21 cellular contexts compared by ENCODE assay signal in genomic region chr3:149411583-149411982, GRCh38. TPM values are rescaled to one million over a fixed set of nuclear protein-coding genes. Genes with fewer than 3 reads are reported as not detected.
DNase-seq lines count a peak whose midpoint lies in the region; ATAC-seq, FAIRE-seq and TF ChIP-seq lines count a peak whose summit lies in the region.
"Had no signal": no experiment of that assay in that cellular context is flagged by ENCODE, and none has a peak within 500 bp of the region (broad histone marks: within the 10 kb centered on the region; RNA-seq: fewer than 3 reads in every experiment).

No MANE protein-coding gene starts in this region.

- no peak overlapping the region for H4K5ac ChIP-seq in IMR-90 (ENCODE audit: low read depth, low read length)

- H3K14ac ChIP-seq in IMR-90 (replicated peaks; ENCODE audit: low read depth, low read length) = no peak overlapping the region

- no peak overlapping the region for H4K91ac ChIP-seq in IMR-90 (ENCODE audit: insufficient read depth, low read depth, low read length)

- no peak overlapping the region for H3K27ac Mint-ChIP-seq in astrocyte (ENCODE audit: unreplicated experiment)
- H3K27ac Mint-ChIP-seq in stimulated activated effector memory CD8-positive, alpha-beta T cell treated with anti-CD3 and anti-CD28 coated beads, Interleukin-12 subunit alpha, Interleukin-12 subunit beta, amount 100 ng/mL, for 72 hours = no peak overlapping the region
- H3K27ac Mint-ChIP-seq: CD14-positive monocyte; CD4-positive, alpha-beta memory T cell; GM23338; IgD-negative memory B cell had no signal

- intact Hi-C loops in IMR-90 (cut with micrococcal nuclease) = no loop called here

- no peak for TF ChIP-seq CTCF in IMR-90 (conservative IDR thresholded peaks at IDR 0.05; ENCODE audit: low read depth, low read length)
- no peak for TF ChIP-seq CTCF in astrocyte (IDR thresholded peaks at IDR 0.05; ENCODE audit: insufficient read depth, low read depth, low read length)

- no peak overlapping the region for H2AK5ac ChIP-seq in IMR-90 (ENCODE audit: low read depth, low read length)

- no peaks in the 10 kb centered on the region for H3K27me3 Mint-ChIP-seq in astrocyte (ENCODE audit: low read depth, unreplicated experiment)

- no peaks in the 10 kb centered on the region for H3K79me1 ChIP-seq in IMR-90 (ENCODE audit: low read depth in 1 of 2, low read length in 2 of 2)

- H3K4me1 ChIP-seq in IMR-90 (ENCODE audit: control insufficient read depth, insufficient read depth, low read length) (peaks cover 2% of the 10 kb centered on the region), astrocyte (ENCODE audit: insufficient read depth, low read length) (peaks cover 8% of the 10 kb centered on the region)
- H3K4me1 ChIP-seq: BLaER1 had no signal

- no peak overlapping the region for H3K56ac ChIP-seq in IMR-90 (ENCODE audit: extremely low read depth, insufficient read depth, low read length)

- no peak overlapping the region for H2AK9ac ChIP-seq in IMR-90 (replicated peaks; ENCODE audit: low read depth, low read length, poor library complexity)

- H3K9me3 ChIP-seq in IMR-90 (ENCODE audit: control insufficient read depth, insufficient read depth, low read length) = no peaks in the 10 kb centered on the region
- no peaks in the 10 kb centered on the region for H3K9me3 ChIP-seq in astrocyte (ENCODE audit: insufficient read depth, low read depth, low read length)
- H3K9me3 ChIP-seq: BLaER1 had no signal

- H3K4ac ChIP-seq in IMR-90 (ENCODE audit: low read depth, low read length) = no peak overlapping the region

- in situ Hi-C loops in IMR-90 (cut with MboI; ENCODE audit: low sequenced_read_pairs) = no loop called here

- H4K8ac ChIP-seq in IMR-90 (ENCODE audit: low read depth in 2 of 2, low read length in 2 of 2) = no peak overlapping the region

- no TSS peak for BruUV-seq in IMR-90 (replicated peaks; lab: Mats Ljungman, UMichigan)

- H3K4me2 ChIP-seq in IMR-90 (ENCODE audit: low read depth, low read length) = no peak overlapping the region
- H3K4me2 ChIP-seq in astrocyte (ENCODE audit: low read length) = no peak overlapping the region
- H3K4me2 ChIP-seq: BLaER1, GM23338 had no signal

- no peak overlapping the region for H3K18ac ChIP-seq in IMR-90 (ENCODE audit: low read depth, low read length)

- DNase-seq in IMR-90 (no peak), astrocyte (ENCODE audit: low read depth) (no peak), globus pallidus (ENCODE audit: low spot score) (peak; percentile 22), superior temporal gyrus (ENCODE audit: extremely low spot score) (peak; percentile 36)
- no peak for DNase-seq in stimulated activated effector memory CD8-positive, alpha-beta T cell treated with anti-CD3 and anti-CD28 coated beads, Interleukin-12 subunit alpha, Interleukin-12 subunit beta, amount 100 ng/mL, for 72 hours (ENCODE audit: low spot score in 2 of 2)
- DNase-seq: Calu3; CD4-positive, alpha-beta memory T cell; DMS53; DND-41; EL; HCEC 1CT; KBM-7 had no signal

- H3K9me3 Mint-ChIP-seq in astrocyte (ENCODE audit: unreplicated experiment) = peaks cover 4% of the 10 kb centered on the region
- no peaks in the 10 kb centered on the region for H3K9me3 Mint-ChIP-seq in stimulated activated effector memory CD8-positive, alpha-beta T cell treated with anti-CD3 and anti-CD28 coated beads, Interleukin-12 subunit alpha, Interleukin-12 subunit beta, amount 100 ng/mL, for 72 hours
- H3K9me3 Mint-ChIP-seq: CD4-positive, alpha-beta memory T cell; GM23338; IgD-negative memory B cell had no signal

- POLR2A ChIA-PET in IMR-90 (lab: Charles Lee; ENCODE audit: unreplicated experiment) = interaction anchor here (0.6 kb wide), 1 partner anchor 300 kb away, joined by 3 read pairs; no protein-coding TSS in a partner anchor

- H3K4me1 Mint-ChIP-seq in astrocyte (ENCODE audit: low read depth, unreplicated experiment) = peaks cover 19% of the 10 kb centered on the region
- no peaks in the 10 kb centered on the region for H3K4me1 Mint-ChIP-seq in stimulated activated effector memory CD8-positive, alpha-beta T cell treated with anti-CD3 and anti-CD28 coated beads, Interleukin-12 subunit alpha, Interleukin-12 subunit beta, amount 100 ng/mL, for 72 hours
- H3K4me1 Mint-ChIP-seq: CD4-positive, alpha-beta memory T cell; GM23338; IgD-negative memory B cell had no signal

- TF ChIP-seq RAD21 in IMR-90 (IDR thresholded peaks at IDR 0.05; ENCODE audit: low read length) = no peak

- no peak overlapping the region for H2BK120ac ChIP-seq in IMR-90 (ENCODE audit: low read depth, low read length)

- H3K27ac ChIP-seq in IMR-90 (ENCODE audit: insufficient read depth, low read length) = no peak overlapping the region
- no peak overlapping the region for H3K27ac ChIP-seq in astrocyte (ENCODE audit: low read depth, low read length)
- H3K27ac ChIP-seq: BLaER1 had no signal

- TF ChIP-seq POLR2A in IMR-90 (IDR thresholded peaks at IDR 0.05; ENCODE audit: low read depth, low read length) = no peak

- H2AFZ ChIP-seq in IMR-90 (replicated peaks; ENCODE audit: low read length, poor library complexity) = no peak overlapping the region
- H2AFZ ChIP-seq in astrocyte (ENCODE audit: low read depth, low read length) = no peak overlapping the region
- H2AFZ ChIP-seq: GM23338 had no signal

- dilution Hi-C loops in IMR-90 (cut with HindIII; ENCODE audit: low sequenced_read_pairs, unreplicated experiment) = no loop called here

- ATAC-seq in IMR-90 (ENCODE audit: low read depth) = no peak
- ATAC-seq in HG02623 (IDR thresholded peaks at IDR 0.05; ENCODE audit: unreplicated experiment) = no peak
- no peak for ATAC-seq in stimulated activated effector memory CD8-positive, alpha-beta T cell treated with anti-CD3 and anti-CD28 coated beads, Interleukin-12 subunit alpha, Interleukin-12 subunit beta, amount 100 ng/mL, for 72 hours
- no peak for ATAC-seq in HG03439 (IDR thresholded peaks at IDR 0.05; ENCODE audit: unreplicated experiment)
- ATAC-seq: GM12878, GM23338 had no signal

- no peak overlapping the region for H3K4me3 Mint-ChIP-seq in astrocyte (ENCODE audit: unreplicated experiment)
- no peak overlapping the region for H3K4me3 Mint-ChIP-seq in stimulated activated effector memory CD8-positive, alpha-beta T cell treated with anti-CD3 and anti-CD28 coated beads, Interleukin-12 subunit alpha, Interleukin-12 subunit beta, amount 100 ng/mL, for 72 hours
- H3K4me3 Mint-ChIP-seq: CD14-positive monocyte; CD4-positive, alpha-beta memory T cell; GM23338; IgD-negative memory B cell had no signal

- no CpG with 5 or more reads among the region's 1 CpG for WGBS in IMR-90 (ENCODE audit: extremely low coverage in 2 of 2, insufficient read length in 1 of 2), 2 experiments

- H3K27me3 ChIP-seq in IMR-90 (ENCODE audit: control insufficient read depth, insufficient read depth, low read length) (no peaks in the 10 kb centered on the region), astrocyte (ENCODE audit: insufficient read depth, low read length) (no peaks in the 10 kb centered on the region)
- H3K27me3 ChIP-seq: BLaER1 had no signal

- H2BK20ac ChIP-seq in IMR-90 (ENCODE audit: low read depth, low read length) = no peak overlapping the region

- H3K36me3 Mint-ChIP-seq in astrocyte (ENCODE audit: low read depth, unreplicated experiment) = no peaks in the 10 kb centered on the region
- no peaks in the 10 kb centered on the region for H3K36me3 Mint-ChIP-seq in stimulated activated effector memory CD8-positive, alpha-beta T cell treated with anti-CD3 and anti-CD28 coated beads, Interleukin-12 subunit alpha, Interleukin-12 subunit beta, amount 100 ng/mL, for 72 hours
- H3K36me3 Mint-ChIP-seq: CD14-positive monocyte; CD4-positive, alpha-beta memory T cell had no signal

- no peak overlapping the region for H3K23ac ChIP-seq in IMR-90 (ENCODE audit: low read depth, low read length)

- no peaks in the 10 kb centered on the region for H3K36me3 ChIP-seq in IMR-90 (ENCODE audit: control insufficient read depth, insufficient read depth, low read length)
- H3K36me3 ChIP-seq in astrocyte (ENCODE audit: insufficient read depth, low read length) = no peaks in the 10 kb centered on the region
- H3K36me3 ChIP-seq: BLaER1 had no signal

- H3K9ac ChIP-seq in IMR-90 (ENCODE audit: low read depth, low read length) = no peak overlapping the region
- H3K9ac ChIP-seq in astrocyte (ENCODE audit: low read length) = no peak overlapping the region
- H3K9ac ChIP-seq: BLaER1 had no signal

- no peaks in the 10 kb centered on the region for H3K9me1 ChIP-seq in IMR-90 (ENCODE audit: insufficient read depth, low read length)

- H3K4me3 ChIP-seq in IMR-90 (ENCODE audit: insufficient read depth, low read depth, low read length) (no peak overlapping the region), astrocyte (ENCODE audit: insufficient read depth, low read depth, low read length) (no peak overlapping the region)
- H3K4me3 ChIP-seq: BLaER1, GM12878, GM23338 had no signal

- 0 out of 3 replicates have a peak overlapping the region, but pooled peaks have one; percentile 27 for H2BK15ac ChIP-seq in IMR-90 (ENCODE audit: low read depth, low read length)

- H4K20me1 ChIP-seq in IMR-90 (ENCODE audit: insufficient read depth, low read length) = no peaks in the 10 kb centered on the region
- no peaks in the 10 kb centered on the region for H4K20me1 ChIP-seq in astrocyte (ENCODE audit: insufficient read depth, low read length)
- H4K20me1 ChIP-seq: BLaER1 had no signal

- H2BK5ac ChIP-seq in IMR-90 (ENCODE audit: low read depth, low read length, poor library complexity, severe bottlenecking) = no peak overlapping the region

- FAIRE-seq in astrocyte (lab: Jason Lieb, UNC) = peak; percentile 5
- FAIRE-seq: GM12878, H54, HTR-8/SVneo had no signal

- CTCF ChIA-PET in IMR-90 (lab: Yijun Ruan, JAX) = interaction anchor here (1.1 kb wide), 1 partner anchor 68 kb away, joined by 3 read pairs; no protein-coding TSS in a partner anchor

- no peaks in the 10 kb centered on the region for H3K79me2 ChIP-seq in astrocyte (ENCODE audit: insufficient read depth, low read length)

TF ChIP-seq in IMR-90, 13 proteins besides CTCF, POLR2A, EP300 and RAD21 (continues in another document):
- no peak for TF ChIP-seq MXI1 (IDR thresholded peaks at IDR 0.05; ENCODE audit: borderline replicate concordance, low read depth, low read length)
- no peak for TF ChIP-seq SMC3 (IDR thresholded peaks at IDR 0.05; ENCODE audit: low read depth, low read length)
- TF ChIP-seq RCOR1 (IDR thresholded peaks at IDR 0.05; ENCODE audit: insufficient replicate concordance, low read length) = no peak

RNA-seq across cellular contexts. Expression of gene TM4SF1, which starts 34.1 kb away (rescaled TPM):
- total RNA-seq in IMR-90 (2012; rRNA removed) (232 and 366 TPM in 2 replicates), astrocyte (28.9 and 31.3 TPM in 2 replicates)
- 302 and 364 TPM in 2 replicates for polyA plus RNA-seq in IMR-90 (2012; rRNA removed)
- polyA plus RNA-seq in IMR-90 (2012; cell fraction: cytosol; rRNA removed) = 212 and 271 TPM in 2 replicates
- 340 and 869 TPM in 2 replicates for polyA plus RNA-seq in IMR-90 (2012; cell fraction: nucleus; rRNA removed; ENCODE audit: low replicate concordance)
- total RNA-seq: CD4-positive, alpha-beta memory T cell had no signal
- polyA plus RNA-seq: CD14-positive monocyte; CD4-positive, alpha-beta memory T cell; IgD-negative memory B cell had no signal

Comparison
In these comparisons a context has a peak if more than half of its experiments do, and no peak if none do; other contexts are left out.
1. DNase-seq: peak in globus pallidus (single experiment) and superior temporal gyrus (single experiment); none in IMR-90 (single experiment), astrocyte (single experiment) and stimulated activated effector memory CD8-positive, alpha-beta T cell treated with anti-CD3 and anti-CD28 coated beads, Interleukin-12 subunit alpha, Interleukin-12 subunit beta, amount 100 ng/mL, for 72 hours (0 of 2).